Comparison of ENCODE assay signal across 8 cellular contexts in the genomic region with DNA sequence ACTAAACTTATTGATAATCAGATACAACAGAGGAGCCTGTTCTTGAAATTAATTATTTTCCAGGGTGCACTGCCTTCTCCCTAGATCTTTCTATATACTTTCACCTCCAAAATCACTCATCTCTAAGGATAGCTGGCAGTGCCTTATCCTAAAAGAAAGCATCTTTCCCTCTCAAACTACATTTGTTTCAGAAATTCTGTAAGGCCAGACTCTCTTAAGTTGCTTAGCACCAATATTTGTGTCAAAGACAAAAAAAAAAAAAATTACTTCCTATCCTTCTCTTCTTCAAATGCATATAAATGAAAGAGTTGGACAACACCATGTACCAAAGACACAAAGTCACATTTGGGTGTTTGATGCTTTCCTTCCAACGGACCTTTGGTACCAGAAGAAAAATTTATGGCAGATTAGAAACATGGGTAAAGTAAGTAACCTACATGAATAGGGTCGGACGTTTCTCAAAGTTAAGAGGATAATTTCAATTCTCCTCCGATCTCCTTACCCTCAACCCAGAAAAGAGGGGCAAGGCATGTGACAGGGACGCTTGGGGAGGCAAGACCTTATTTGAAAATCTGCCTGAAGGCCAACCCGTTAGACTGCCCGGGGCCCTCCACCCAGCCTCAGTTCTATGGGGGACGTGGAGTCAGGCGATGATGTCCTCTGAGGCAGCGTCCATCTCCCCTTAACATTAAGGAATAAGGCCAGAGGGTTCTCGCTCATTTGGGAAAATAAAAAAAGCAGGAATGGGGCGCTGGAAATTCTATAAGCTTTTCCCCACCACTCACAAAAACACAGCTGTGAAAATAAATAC.
DNase-seq lines count a peak whose midpoint lies in the region; ATAC-seq, FAIRE-seq and TF ChIP-seq lines count a peak whose summit lies in the region.

No MANE protein-coding gene starts in this region.

- no peaks in the 10 kb centered on the region for H3K79me2 ChIP-seq in parathyroid adenoma

- in situ Hi-C loops in Panc1 (cut with HindIII; ENCODE audit: low pct_unique_long_range_greater_than_20kb, low sequenced_read_pairs) = no loop called here

- peak overlapping the region; percentile 69 for H3K4me2 ChIP-seq in parathyroid adenoma (ENCODE audit: low read length)

- no peaks in the 10 kb centered on the region for H3K9me3 ChIP-seq in Panc1 (ENCODE audit: control insufficient read depth, insufficient read depth, low read depth, low read length)
- no peaks in the 10 kb centered on the region for H3K9me3 ChIP-seq in parathyroid adenoma (ENCODE audit: control insufficient read depth, low read length)

- peak; percentile 19 for DNase-seq in GM10248 (ENCODE audit: extremely low spot score)
- DNase-seq in Panc1 (ENCODE audit: low read depth, low spot score) = no peak
- no peak for DNase-seq in epithelial cell of esophagus (ENCODE audit: low read depth)
- no peak for DNase-seq in HTR-8/SVneo (ENCODE audit: insufficient read length, low spot score)
- no peak for DNase-seq in EL

- no TSS peak for BruUV-seq in Panc1 (replicated peaks; lab: Mats Ljungman, UMichigan)

- TF ChIP-seq CTCF in GM10248 (IDR thresholded peaks at IDR 0.05; ENCODE audit: control extremely low read depth, extremely low read depth, low read depth, missing control alignments) = no peak
- TF ChIP-seq CTCF in Panc1 (IDR thresholded peaks at IDR 0.05) = no peak
- no peak for TF ChIP-seq CTCF in epithelial cell of esophagus (IDR thresholded peaks at IDR 0.05; ENCODE audit: insufficient read depth, low read depth, low read length, missing control alignments)
- TF ChIP-seq CTCF in parathyroid adenoma (IDR thresholded peaks at IDR 0.05) = no peak

- H3K36me3 ChIP-seq in Panc1 (ENCODE audit: control insufficient read depth, insufficient read depth, low read length) = no peaks in the 10 kb centered on the region
- no peaks in the 10 kb centered on the region for H3K36me3 ChIP-seq in parathyroid adenoma (ENCODE audit: control insufficient read depth, insufficient read depth, low read length)

- no peak overlapping the region for H3K9ac ChIP-seq in parathyroid adenoma

- POLR2A ChIA-PET in GM10248 (lab: Yijun Ruan, JAX) = no interaction called here
- POLR2A ChIA-PET in Panc1 (lab: Charles Lee) = interaction anchor here (0.6 to 0.9 kb wide), 4 partner anchors 19 to 104 kb away, joined by 3 to 15 read pairs (median 10); no protein-coding TSS in a partner anchor

- intact Hi-C loops in Panc1 (cut with micrococcal nuclease; ENCODE audit: unreplicated experiment) = loop anchor here (5.0 kb wide), 1 partner anchor 111 kb away; no protein-coding TSS in a partner anchor

- CTCF ChIA-PET in GM10248 (lab: Yijun Ruan, JAX) (interaction anchor here (1.1 to 6.3 kb wide), 10 partner anchors 13 to 310 kb away, joined by 3 to 70 read pairs (median 4); no protein-coding TSS in a partner anchor), Panc1 (lab: Charles Lee) (no interaction called here)

- H3K27me3 ChIP-seq in Panc1 (ENCODE audit: control insufficient read depth, insufficient read depth, low read length) = no peaks in the 10 kb centered on the region
- no peaks in the 10 kb centered on the region for H3K27me3 ChIP-seq in parathyroid adenoma (ENCODE audit: control insufficient read depth, insufficient read depth, low read length)

- FAIRE-seq in HTR-8/SVneo (lab: Jason Lieb, UNC) = no peak

- H3K27ac ChIP-seq in Panc1 (ENCODE audit: low read length) (peak overlapping the region; percentile 92), parathyroid adenoma (peak overlapping the region; percentile 58)

- H2AFZ ChIP-seq in parathyroid adenoma = no peak overlapping the region

- H3K4me3 ChIP-seq in Panc1 (ENCODE audit: low read depth in 2 of 2, low read length in 2 of 2) (peak overlapping the region; percentile 82 to 93), epithelial cell of esophagus (ENCODE audit: low read length) (peak overlapping the region; percentile 75), parathyroid adenoma (ENCODE audit: low read depth, low read length) (peak overlapping the region; percentile 85)

- no peak for ATAC-seq in Panc1
- no peak for ATAC-seq in GM19452 (IDR thresholded peaks at IDR 0.05; ENCODE audit: unreplicated experiment)
- no peak for ATAC-seq in HG03175 (IDR thresholded peaks at IDR 0.05; ENCODE audit: unreplicated experiment)

- H3K4me1 ChIP-seq in Panc1 (ENCODE audit: control insufficient read depth, insufficient read depth, low read length) = peaks cover 53% of the 10 kb centered on the region
- H3K4me1 ChIP-seq in parathyroid adenoma = no peaks in the 10 kb centered on the region
